In genomic region chr10:89644967-89645741, GRCh38 we compare ENCODE assay signal across 1 cellular context.
TF ChIP-seq lines count a peak whose summit lies in the region.

Gene PANK1 (minus strand): TSS chr10:89645242. CDS start chr10:89644891, 351 bp downstream.

TF ChIP-seq in HepG2, 621 proteins besides CTCF, POLR2A, EP300 and RAD21 (continued from another document and continues in another):
- TF ChIP-seq ZBTB26 (CRISPR knock-in tag; IDR thresholded peaks at IDR 0.05; ENCODE audit: borderline replicate concordance) (no peak), ZNF441 (CRISPR knock-in tag; IDR thresholded peaks at IDR 0.05; ENCODE audit: borderline replicate concordance) (0 out of 2 replicates have a peak, but pooled peaks have one; percentile 16), TP53 (CRISPR knock-in tag; conservative IDR thresholded peaks at IDR 0.05) (no peak), ZMYM2 (CRISPR knock-in tag; IDR thresholded peaks at IDR 0.05) (no peak), ZNF691 (CRISPR knock-in tag; IDR thresholded peaks at IDR 0.05; ENCODE audit: borderline replicate concordance, low read depth) (0 out of 2 replicates have a peak, but pooled peaks have one; percentile 42), YEATS2 (CRISPR knock-in tag; IDR thresholded peaks at IDR 0.05; ENCODE audit: borderline replicate concordance) (no peak; the same call in 1 of the 2 replicates), ZBTB39 (CRISPR knock-in tag; IDR thresholded peaks at IDR 0.05) (no peak), ZNF530 (CRISPR knock-in tag; IDR thresholded peaks at IDR 0.05; ENCODE audit: low read depth) (no peak), ZNF446 (CRISPR knock-in tag; IDR thresholded peaks at IDR 0.05) (no peak), ETV5 (CRISPR knock-in tag; IDR thresholded peaks at IDR 0.05; ENCODE audit: borderline replicate concordance) (no peak), MED1 (CRISPR knock-in tag; IDR thresholded peaks at IDR 0.05) (no peak), ZNF782 (CRISPR knock-in tag; IDR thresholded peaks at IDR 0.05; ENCODE audit: borderline replicate concordance) (peak; percentile 30; the same call in 1 of the 2 replicates), ZNF136 (CRISPR knock-in tag; IDR thresholded peaks at IDR 0.05; ENCODE audit: low read depth) (peak; percentile 59; the same call in 1 of the 2 replicates), ZFY (CRISPR knock-in tag; IDR thresholded peaks at IDR 0.05) (no peak; the same call in 1 of the 2 replicates), ZNF350 (CRISPR knock-in tag; IDR thresholded peaks at IDR 0.05; ENCODE audit: borderline replicate concordance, low read depth) (no peak; the same call in 1 of the 2 replicates), ZMYM4 (CRISPR knock-in tag; IDR thresholded peaks at IDR 0.05) (no peak), SIX4 (CRISPR knock-in tag; IDR thresholded peaks at IDR 0.05) (no peak), SRSF1 (optimal IDR thresholded peaks at IDR 0.05; ENCODE audit: low read depth, low read length) (peak; percentile 43), SP4 (CRISPR knock-in tag; IDR thresholded peaks at IDR 0.05) (no peak), BCLAF1 (IDR thresholded peaks at IDR 0.05) (no peak), ZMYM3 (CRISPR knock-in tag; IDR thresholded peaks at IDR 0.05) (no peak), MXD3 (CRISPR knock-in tag; IDR thresholded peaks at IDR 0.05) (no peak; the same call in 1 of the 2 replicates), ZC3H13 (CRISPR knock-in tag; IDR thresholded peaks at IDR 0.05) (peak; percentile 78), ZNF354B (CRISPR knock-in tag; IDR thresholded peaks at IDR 0.05) (no peak), ZNF20 (CRISPR knock-in tag; IDR thresholded peaks at IDR 0.05) (no peak), ZNF564 (CRISPR knock-in tag; IDR thresholded peaks at IDR 0.05) (no peak; the same call in 1 of the 2 replicates), ZNF281 (CRISPR knock-in tag; IDR thresholded peaks at IDR 0.05; ENCODE audit: borderline replicate concordance) (no peak), JUN (CRISPR knock-in tag; IDR thresholded peaks at IDR 0.05) (no peak), ZNF263 (CRISPR knock-in tag; IDR thresholded peaks at IDR 0.05) (peak; percentile 29; the same call in 1 of the 2 replicates), ZBTB8A (CRISPR knock-in tag; IDR thresholded peaks at IDR 0.05; ENCODE audit: borderline replicate concordance, low read depth) (no peak), PAF1 (CRISPR knock-in tag; IDR thresholded peaks at IDR 0.05) (no peak), SP2 (CRISPR knock-in tag; IDR thresholded peaks at IDR 0.05) (no peak), RXRB (CRISPR knock-in tag; IDR thresholded peaks at IDR 0.05; ENCODE audit: borderline replicate concordance) (no peak), RNF2 (conservative IDR thresholded peaks at IDR 0.05; ENCODE audit: low read depth) (no peak), ARNT2 (CRISPR knock-in tag; IDR thresholded peaks at IDR 0.05; ENCODE audit: low read depth) (peak; percentile 66; the same call in 1 of the 2 replicates), ZNF556 (CRISPR knock-in tag; IDR thresholded peaks at IDR 0.05; ENCODE audit: borderline replicate concordance) (no peak; the same call in none of the 2 replicates), ZBTB7A (CRISPR knock-in tag; IDR thresholded peaks at IDR 0.05) (no peak), ETS1 (CRISPR knock-in tag; IDR thresholded peaks at IDR 0.05) (no peak), MAFG (CRISPR knock-in tag; IDR thresholded peaks at IDR 0.05) (no peak), RXRA (CRISPR knock-in tag; IDR thresholded peaks at IDR 0.05) (0 out of 2 replicates have a peak, but pooled peaks have one; percentile 14), HBP1 (CRISPR knock-in tag; IDR thresholded peaks at IDR 0.05; ENCODE audit: low read depth) (no peak; the same call in 1 of the 2 replicates), ZNF142 (CRISPR knock-in tag; IDR thresholded peaks at IDR 0.05) (peak; percentile 47), ZNF740 (CRISPR knock-in tag; IDR thresholded peaks at IDR 0.05) (no peak), RCOR2 (CRISPR knock-in tag; IDR thresholded peaks at IDR 0.05) (no peak)
